1 cellular context compared by ENCODE assay signal in the genomic region with DNA sequence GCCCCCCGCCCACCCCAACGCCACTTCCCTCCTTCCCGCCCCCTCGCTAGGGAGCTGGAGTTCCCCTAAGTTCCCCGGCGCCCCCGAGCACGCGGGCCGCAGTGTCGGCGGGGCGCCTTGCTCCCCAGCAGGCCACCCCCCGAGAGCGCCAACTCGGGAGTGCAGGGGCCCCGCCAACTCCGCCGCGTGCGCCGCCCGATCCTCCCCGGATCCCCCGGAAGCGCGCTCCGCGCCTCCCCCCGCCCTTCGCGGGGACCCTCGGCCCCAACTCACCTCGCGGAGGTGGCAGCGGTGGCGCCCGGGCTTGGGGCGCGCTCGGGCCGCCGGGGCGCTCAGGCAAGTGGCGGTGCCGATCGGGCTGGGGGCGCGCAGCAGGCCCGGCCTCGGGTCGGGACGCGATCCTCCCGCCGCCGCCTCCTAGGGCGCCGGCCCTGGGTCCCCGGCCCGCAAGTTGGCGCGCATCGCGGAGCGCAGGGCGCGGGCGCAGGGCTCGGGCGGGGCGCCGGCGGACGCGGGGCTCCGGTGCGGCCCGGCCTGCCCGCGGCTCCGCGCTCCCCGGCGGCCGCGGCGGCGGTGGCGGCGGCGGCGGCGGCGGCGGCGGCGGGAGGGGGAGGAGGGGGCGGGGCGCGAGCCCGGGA.
TF ChIP-seq lines count a peak whose summit lies in the region.

Gene NCOR2, minus strand, starts transcription at position 578 of the 638 bp plus-strand sequence. CDS start 72,361 bp downstream, outside the sequence.

TF ChIP-seq in GM12878, 131 proteins besides CTCF, POLR2A, EP300 and RAD21 (continued from another document and continues in another):
- TF ChIP-seq, protein P1, sequence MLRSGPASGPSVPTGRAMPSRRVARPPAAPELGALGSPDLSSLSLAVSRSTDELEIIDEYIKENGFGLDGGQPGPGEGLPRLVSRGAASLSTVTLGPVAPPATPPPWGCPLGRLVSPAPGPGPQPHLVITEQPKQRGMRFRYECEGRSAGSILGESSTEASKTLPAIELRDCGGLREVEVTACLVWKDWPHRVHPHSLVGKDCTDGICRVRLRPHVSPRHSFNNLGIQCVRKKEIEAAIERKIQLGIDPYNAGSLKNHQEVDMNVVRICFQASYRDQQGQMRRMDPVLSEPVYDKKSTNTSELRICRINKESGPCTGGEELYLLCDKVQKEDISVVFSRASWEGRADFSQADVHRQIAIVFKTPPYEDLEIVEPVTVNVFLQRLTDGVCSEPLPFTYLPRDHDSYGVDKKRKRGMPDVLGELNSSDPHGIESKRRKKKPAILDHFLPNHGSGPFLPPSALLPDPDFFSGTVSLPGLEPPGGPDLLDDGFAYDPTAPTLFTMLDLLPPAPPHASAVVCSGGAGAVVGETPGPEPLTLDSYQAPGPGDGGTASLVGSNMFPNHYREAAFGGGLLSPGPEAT (IDR thresholded peaks at IDR 0.05; ENCODE audit: low read depth): no peak
- no peak for TF ChIP-seq CBFB (IDR thresholded peaks at IDR 0.05; ENCODE audit: low read depth)
- no peak for TF ChIP-seq CHD2 (IDR thresholded peaks at IDR 0.05; ENCODE audit: borderline replicate concordance, low read depth, low read length)
- TF ChIP-seq CBX5 (IDR thresholded peaks at IDR 0.05; ENCODE audit: low read depth): no peak
- no peak for TF ChIP-seq RUNX3 (IDR thresholded peaks at IDR 0.05; ENCODE audit: low read length)
- TF ChIP-seq SP1 (IDR thresholded peaks at IDR 0.05; ENCODE audit: low read depth, low read length): no peak
- no peak for TF ChIP-seq SREBF1 (IDR thresholded peaks at IDR 0.05; ENCODE audit: low read length)
- TF ChIP-seq NFYA (IDR thresholded peaks at IDR 0.05; ENCODE audit: borderline replicate concordance, low read depth, low read length): no peak
- no peak for TF ChIP-seq CREM (IDR thresholded peaks at IDR 0.05; ENCODE audit: low read depth)
- no peak for TF ChIP-seq PRDM15 (CRISPR knock-in tag; IDR thresholded peaks at IDR 0.05)
- no peak for TF ChIP-seq POU2F2 (IDR thresholded peaks at IDR 0.05; ENCODE audit: borderline replicate concordance, low read depth, low read length)
- no peak for TF ChIP-seq ZNF384 (IDR thresholded peaks at IDR 0.05; ENCODE audit: borderline replicate concordance, low read depth, low read length)
- no peak for TF ChIP-seq ZNF687 (IDR thresholded peaks at IDR 0.05)
- TF ChIP-seq CHD4 (IDR thresholded peaks at IDR 0.05): no peak
- TF ChIP-seq NR2C1 (IDR thresholded peaks at IDR 0.05): no peak
- no peak for TF ChIP-seq ZBED1 (IDR thresholded peaks at IDR 0.05; ENCODE audit: borderline replicate concordance)
- no peak for TF ChIP-seq STAT1 (conservative IDR thresholded peaks at IDR 0.05)
- TF ChIP-seq RELA (IDR thresholded peaks at IDR 0.05; ENCODE audit: borderline replicate concordance, partially characterized antibody): no peak
- no peak for TF ChIP-seq MLLT1 (IDR thresholded peaks at IDR 0.05)
- no peak for TF ChIP-seq BCL3 (IDR thresholded peaks at IDR 0.05; ENCODE audit: borderline replicate concordance, insufficient read depth, low read depth, low read length, poor library complexity, severe bottlenecking)
- no peak for TF ChIP-seq EED (IDR thresholded peaks at IDR 0.05; ENCODE audit: low read depth)
- TF ChIP-seq, protein P2, sequence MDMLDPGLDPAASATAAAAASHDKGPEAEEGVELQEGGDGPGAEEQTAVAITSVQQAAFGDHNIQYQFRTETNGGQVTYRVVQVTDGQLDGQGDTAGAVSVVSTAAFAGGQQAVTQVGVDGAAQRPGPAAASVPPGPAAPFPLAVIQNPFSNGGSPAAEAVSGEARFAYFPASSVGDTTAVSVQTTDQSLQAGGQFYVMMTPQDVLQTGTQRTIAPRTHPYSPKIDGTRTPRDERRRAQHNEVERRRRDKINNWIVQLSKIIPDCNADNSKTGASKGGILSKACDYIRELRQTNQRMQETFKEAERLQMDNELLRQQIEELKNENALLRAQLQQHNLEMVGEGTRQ (IDR thresholded peaks at IDR 0.05; ENCODE audit: borderline replicate concordance, low read depth, low read length): no peak
- TF ChIP-seq TCF3 (IDR thresholded peaks at IDR 0.05; ENCODE audit: borderline replicate concordance, insufficient read depth, low read depth, low read length): 0 out of 2 replicates have a peak, but pooled peaks have one; percentile 10
- no peak for TF ChIP-seq WRNIP1 (IDR thresholded peaks at IDR 0.05; ENCODE audit: borderline replicate concordance, low read depth, low read length)
- no peak for TF ChIP-seq IKZF2 (IDR thresholded peaks at IDR 0.05)
- TF ChIP-seq SRF (IDR thresholded peaks at IDR 0.05; ENCODE audit: low read depth in 2 of 2, low read length in 2 of 2): no peak
- TF ChIP-seq KDM1A (IDR thresholded peaks at IDR 0.05; ENCODE audit: borderline replicate concordance): no peak
- TF ChIP-seq MYC (IDR thresholded peaks at IDR 0.05; ENCODE audit: insufficient read depth, insufficient read length, insufficient replicate concordance, low read length, severe bottlenecking): no peak
- TF ChIP-seq JUND (IDR thresholded peaks at IDR 0.05; ENCODE audit: low read depth, low read length): no peak
- no peak for TF ChIP-seq CUX1 (IDR thresholded peaks at IDR 0.05; ENCODE audit: insufficient replicate concordance, low read depth, low read length)
- TF ChIP-seq TAF1 (IDR thresholded peaks at IDR 0.05; ENCODE audit: borderline replicate concordance, low read depth, low read length): 0 out of 2 replicates have a peak, but pooled peaks have one; percentile 32
- TF ChIP-seq POLR2AphosphoS5 (IDR thresholded peaks at IDR 0.05; ENCODE audit: low read length): 0 out of 2 replicates have a peak, but pooled peaks have one; percentile 3
- TF ChIP-seq TCF12 (IDR thresholded peaks at IDR 0.05; ENCODE audit: low read depth, low read length): 0 out of 2 replicates have a peak, but pooled peaks have one; percentile 3
- no peak for TF ChIP-seq RCOR1 (conservative IDR thresholded peaks at IDR 0.05; ENCODE audit: low read depth, low read length)
- no peak for TF ChIP-seq YBX1 (IDR thresholded peaks at IDR 0.05)
- TF ChIP-seq HSF1 (IDR thresholded peaks at IDR 0.05; ENCODE audit: low read depth, low read length): no peak
- peak; percentile 21 for TF ChIP-seq GATAD2B (conservative IDR thresholded peaks at IDR 0.05; ENCODE audit: low read depth)
